In genomic region chr22:41197046-41197807, GRCh38 we compare ENCODE assay signal across 8 cellular contexts. TPM values are rescaled to one million over a fixed set of nuclear protein-coding genes. Genes with fewer than 3 reads are reported as not detected.
DNase-seq lines count a peak whose midpoint lies in the region; ATAC-seq and TF ChIP-seq lines count a peak whose summit lies in the region.

No MANE protein-coding gene starts in this region.

- no peaks in the 10 kb centered on the region for H3K36me3 Mint-ChIP-seq in CD8-positive, alpha-beta T cell
- H3K36me3 Mint-ChIP-seq in activated T-cell treated with anti-CD3 and anti-CD28 coated beads, Interleukin-2, amount 50 U/mL, for 24 hours (ENCODE audit: low read depth): no peaks in the 10 kb centered on the region

- CTCF ChIA-PET in CD8-positive, alpha-beta T cell (lab: Charles Lee): interaction anchor here (0.6 to 1.4 kb wide), 2 partner anchors 275 to 1442 kb away, joined by 4 to 5 read pairs; no protein-coding TSS in a partner anchor

- intact Hi-C loops in CD8-positive, alpha-beta T cell (cut with DNase I, micrococcal nuclease): loop anchor here (1.0 to 5.0 kb wide), 7 partner anchors 8 to 340 kb away; partner anchors contain the start of genes L3MBTL2 (in 2 of the 2), RANGAP1 (in 1 of the 2), ST13 (in 1 of the 2) and XPNPEP3 (in 1 of the 2)
- intact Hi-C loops in esophagus squamous epithelium (cut with DNase I): no loop called here

- TF ChIP-seq POLR2A in esophagus squamous epithelium (IDR thresholded peaks at IDR 0.05): peak in 1 of 4 donors; percentile 38

- no peaks in the 10 kb centered on the region for H3K36me3 ChIP-seq in CD8-positive, alpha-beta T cell (ENCODE audit: insufficient read depth, low read length)
- H3K36me3 ChIP-seq in esophagus squamous epithelium (no peaks in the 10 kb centered on the region), muscle layer of duodenum (ENCODE audit: control insufficient read depth in 1 of 2, insufficient read depth in 2 of 2, low read length in 2 of 2) (no peaks in the 10 kb centered on the region)

- no peak overlapping the region for H3K27ac ChIP-seq in CD8-positive, alpha-beta T cell (ENCODE audit: low read depth, low read length)
- H3K27ac ChIP-seq in esophagus squamous epithelium (peak overlapping the region; percentile 69 to 86 (median 78)), muscle layer of duodenum (ENCODE audit: low read length) (no peak overlapping the region)

- H3K27ac Mint-ChIP-seq in CD8-positive, alpha-beta T cell: no peak overlapping the region
- H3K27ac Mint-ChIP-seq in activated T-cell treated with anti-CD3 and anti-CD28 coated beads, Interleukin-2, amount 50 U/mL, for 24 hours: no peak overlapping the region

- peak overlapping the region; percentile 91 for H3K4me3 Mint-ChIP-seq in CD8-positive, alpha-beta T cell
- peak overlapping the region; percentile 86 for H3K4me3 Mint-ChIP-seq in activated T-cell treated with anti-CD3 and anti-CD28 coated beads, Interleukin-2, amount 50 U/mL, for 24 hours

- DNase-seq in CD8-positive, alpha-beta T cell: peak; percentile 52 to 87 (median 75)
- DNase-seq in HUDEP-2 (lab: John Stamatoyannopoulos, UW; ENCODE audit: unreplicated experiment in 76 of 76) (peak in 68 of 76 experiments; percentile 9 to 84 (median 65)), OCI-M1 (lab: John Stamatoyannopoulos, UW) (peak; percentile 84), esophagus squamous epithelium (lab: John Stamatoyannopoulos, UW) (no peak)
- peak; percentile 91 for DNase-seq in activated T-cell treated with anti-CD3 and anti-CD28 coated beads, Interleukin-2, amount 50 U/mL, for 24 hours
- DNase-seq in stimulated activated CD8-positive, alpha-beta memory T cell treated with anti-CD3 and anti-CD28 coated beads, Interleukin-7, amount 100 ng/mL, for 24 hours (ENCODE audit: low read depth): peak; percentile 64

- no peaks in the 10 kb centered on the region for H3K27me3 Mint-ChIP-seq in CD8-positive, alpha-beta T cell (ENCODE audit: low read depth)
- H3K27me3 Mint-ChIP-seq in activated T-cell treated with anti-CD3 and anti-CD28 coated beads, Interleukin-2, amount 50 U/mL, for 24 hours: no peaks in the 10 kb centered on the region

- H3K9me3 Mint-ChIP-seq in CD8-positive, alpha-beta T cell: no peaks in the 10 kb centered on the region
- H3K9me3 Mint-ChIP-seq in activated T-cell treated with anti-CD3 and anti-CD28 coated beads, Interleukin-2, amount 50 U/mL, for 24 hours: no peaks in the 10 kb centered on the region

- peaks cover 14% of the 10 kb centered on the region for H3K4me1 Mint-ChIP-seq in CD8-positive, alpha-beta T cell (ENCODE audit: low read depth)
- H3K4me1 Mint-ChIP-seq in activated T-cell treated with anti-CD3 and anti-CD28 coated beads, Interleukin-2, amount 50 U/mL, for 24 hours (ENCODE audit: low read depth): peaks cover 17% of the 10 kb centered on the region

- H3K4me3 ChIP-seq in CD8-positive, alpha-beta T cell (ENCODE audit: low read depth, low read length): peak overlapping the region; percentile 94
- H3K4me3 ChIP-seq in esophagus squamous epithelium (peak overlapping the region; percentile 62 to 87 (median 76)), muscle layer of duodenum (ENCODE audit: low read depth in 1 of 2, low read length in 2 of 2) (peak overlapping the region; percentile 68 to 94)

- no peaks in the 10 kb centered on the region for H3K27me3 ChIP-seq in CD8-positive, alpha-beta T cell (ENCODE audit: insufficient read depth, low read length)
- H3K27me3 ChIP-seq in esophagus squamous epithelium (no peaks in the 10 kb centered on the region), muscle layer of duodenum (ENCODE audit: low read depth, low read length) (no peaks in the 10 kb centered on the region)

- peaks cover 16% of the 10 kb centered on the region for H3K4me1 ChIP-seq in CD8-positive, alpha-beta T cell (ENCODE audit: insufficient read depth, low read length)
- H3K4me1 ChIP-seq in esophagus squamous epithelium (peaks cover 15 to 40% (median 18%) of the 10 kb centered on the region in 3 donors), muscle layer of duodenum (ENCODE audit: control insufficient read depth in 1 of 2, insufficient read depth in 2 of 2, low read length in 2 of 2) (peaks cover 0 to 14% of the 10 kb centered on the region in 2 donors)

- TF ChIP-seq CTCF in CD8-positive, alpha-beta T cell (IDR thresholded peaks at IDR 0.05): no peak
- TF ChIP-seq CTCF in esophagus squamous epithelium (IDR thresholded peaks at IDR 0.05): peak in 1 of 6 experiments; percentile 30

- no peaks in the 10 kb centered on the region for H3K9me3 ChIP-seq in CD8-positive, alpha-beta T cell (ENCODE audit: low read length)
- H3K9me3 ChIP-seq in esophagus squamous epithelium (no peaks in the 10 kb centered on the region), muscle layer of duodenum (ENCODE audit: control insufficient read depth in 1 of 2, low read length in 2 of 2) (no peaks in the 10 kb centered on the region)

- 1% methylated on average over 21 of the region's 82 CpGs; no CpG with 5 or more reads in 1 of the 2 donors for WGBS in esophagus squamous epithelium, 2 donors

- POLR2A ChIA-PET in CD8-positive, alpha-beta T cell (lab: Charles Lee): interaction anchor here (0.7 to 1.8 kb wide), 4 partner anchors 10 to 89 kb away, joined by 3 to 7 read pairs (median 4); partner anchors contain the start of gene RANGAP1

- ATAC-seq in CD8-positive, alpha-beta T cell: peak; percentile 92
- ATAC-seq in GM21360 (IDR thresholded peaks at IDR 0.05; ENCODE audit: unreplicated experiment): peak; percentile 73

RNA-seq across cellular contexts. Expression of gene L3MBTL2, which starts 7.9 kb away (rescaled TPM):
- 10 to 100 TPM; 16.3 to 20.3 TPM for total RNA-seq in CD8-positive, alpha-beta T cell
- total RNA-seq in esophagus squamous epithelium: 10 to 100 TPM; 12.1 to 16.2 (median 14.7) TPM

RNA-seq across cellular contexts. Expression of gene CHADL, which starts 43.5 kb away (rescaled TPM):
- 1 to 10 TPM; 2.3 to 2.6 TPM for total RNA-seq in CD8-positive, alpha-beta T cell
- total RNA-seq in esophagus squamous epithelium: 1 to 10 TPM; 2.0 to 4.5 (median 3.2) TPM

Comparison
In these comparisons a context has a peak if more than half of its experiments do, and no peak if none do; other contexts are left out.
1. H3K27ac ChIP-seq: peak in esophagus squamous epithelium (4 of 4); none in CD8-positive, alpha-beta T cell (single experiment) and muscle layer of duodenum (single experiment).
2. Peak in every context shown above with its lines, with median percentiles within 50 percentile points of each other: H3K4me3 ChIP-seq.